In the genomic region with DNA sequence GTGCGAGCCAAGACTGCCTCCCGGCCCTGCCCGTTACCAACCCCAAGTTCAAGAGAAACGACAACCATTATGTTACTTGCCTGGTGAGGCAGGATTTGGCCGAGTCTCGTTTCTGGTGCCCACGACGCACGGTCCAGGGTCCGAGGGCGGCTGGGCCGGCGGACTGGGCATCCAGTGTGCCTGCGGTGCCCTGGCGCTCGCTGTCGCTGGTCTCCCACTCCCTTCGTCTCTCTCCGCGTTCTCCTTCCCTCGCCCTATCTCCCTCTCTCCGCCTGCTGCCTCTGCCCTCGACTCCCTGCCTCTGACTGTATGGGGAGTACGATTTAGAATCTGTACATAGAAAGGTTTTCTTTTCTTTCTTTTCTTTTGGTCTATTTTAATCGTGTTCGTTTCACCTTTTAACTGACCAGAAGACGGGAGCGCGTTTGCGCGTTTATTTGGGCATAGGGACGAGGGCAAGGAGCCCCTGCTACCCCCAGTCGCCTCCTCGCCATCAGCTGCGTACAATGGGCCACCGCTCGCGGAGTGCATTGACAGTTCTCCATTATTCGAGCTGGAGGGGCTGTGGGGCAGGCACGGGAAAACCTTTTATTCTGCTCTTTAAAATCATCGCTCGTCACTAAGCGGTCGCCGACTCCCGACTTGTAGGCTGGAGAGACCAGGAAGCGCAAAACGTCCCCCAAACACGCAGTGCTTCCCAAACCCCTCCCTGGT, we compare ENCODE assay signal across 8 cellular contexts. TPM values are rescaled to one million over a fixed set of nuclear protein-coding genes. Genes with fewer than 3 reads are reported as not detected.
DNase-seq lines count a peak whose midpoint lies in the region; ATAC-seq and TF ChIP-seq lines count a peak whose summit lies in the region.

No MANE protein-coding gene starts in this region.

- intact Hi-C loops in mammary epithelial cell (cut with micrococcal nuclease) = loop anchor here (1.0 to 10.0 kb wide), 9 partner anchors 221 to 1268 kb away; no protein-coding TSS in a partner anchor
- intact Hi-C loops in right lobe of liver (cut with DNase I) = no loop called here
- intact Hi-C loops in uterus (cut with DNase I; ENCODE audit: low total_unique reads) = no loop called here

- dilution Hi-C loops in mammary epithelial cell (cut with HindIII; ENCODE audit: low sequenced_read_pairs) = no loop called here

- DNase-seq in COR-L47 (lab: John Stamatoyannopoulos, UW) (peak; percentile 36), mammary epithelial cell (peak; percentile 47), right lobe of liver (no peak), uterus (no peak), KG1 (lab: John Stamatoyannopoulos, UW) (no peak)
- no peak for DNase-seq in stimulated activated CD4-positive, alpha-beta T cell treated with anti-CD3 and anti-CD28 coated beads, Interleukin-4, amount 100 ng/mL, for 4 hours

- ATAC-seq in right lobe of liver = peak in 3 of 4 donors; percentile 2 to 23 (median 4)
- no peak for ATAC-seq in GM18873 (IDR thresholded peaks at IDR 0.05; ENCODE audit: low FRiP score, unreplicated experiment)

- CTCF ChIA-PET in mammary epithelial cell (lab: Charles Lee; ENCODE audit: low non-redundant PET) = no interaction called here

- TSS peak; percentile 61 for BruUV-seq in mammary epithelial cell (replicated peaks; lab: Mats Ljungman, UMichigan)

- H3K4me3 ChIP-seq in HUES48 (ENCODE audit: low read depth, low read length) (peak overlapping the region; percentile 52), mammary epithelial cell (replicated peaks in 1 of 3; ENCODE audit: insufficient read depth in 1 of 3, low read depth in 2 of 3, low read length in 3 of 3) (peak overlapping the region; percentile 62 to 76 (median 67)), right lobe of liver (peak overlapping the region; percentile 47 to 61 (median 53)), uterus (peak overlapping the region; percentile 53 to 65)

- H2AFZ ChIP-seq in mammary epithelial cell (ENCODE audit: low read depth, low read length) = peak overlapping the region; percentile 90

- TF ChIP-seq POLR2A in right lobe of liver (IDR thresholded peaks at IDR 0.05) = no peak
- TF ChIP-seq POLR2A in uterus (IDR thresholded peaks at IDR 0.05) = no peak

- no peak for TF ChIP-seq CTCF in mammary epithelial cell (conservative IDR thresholded peaks at IDR 0.05 in 1 of 2, IDR thresholded peaks at IDR 0.05 in 1 of 2; ENCODE audit: extremely low read depth in 1 of 2, insufficient read depth in 1 of 2, low read depth in 1 of 2, low read length in 2 of 2)
- TF ChIP-seq CTCF in right lobe of liver (IDR thresholded peaks at IDR 0.05) = no peak
- TF ChIP-seq CTCF in uterus (IDR thresholded peaks at IDR 0.05) = no peak

- H3K79me2 ChIP-seq in mammary epithelial cell (ENCODE audit: insufficient read depth, low read length) = peaks cover 13% of the 10 kb centered on the region

- H3K27me3 ChIP-seq in HUES48 (ENCODE audit: control insufficient read depth, insufficient read depth, low read length) (peaks cover 96% of the 10 kb centered on the region), mammary epithelial cell (ENCODE audit: insufficient read depth, low read length) (no peaks in the 10 kb centered on the region), right lobe of liver (peaks cover 0 to 4% of the 10 kb centered on the region in 2 donors), uterus (peaks cover 0 to 3% of the 10 kb centered on the region in 2 donors)

- no peaks in the 10 kb centered on the region for H4K20me1 ChIP-seq in mammary epithelial cell (ENCODE audit: insufficient read depth, low read length)

- 3% methylated on average over 33 of the region's 49 CpGs for WGBS in mammary epithelial cell (ENCODE audit: low coverage, missing lambda C conversion rate)
- 1% methylated on average over 46 of the region's 49 CpGs for WGBS in right lobe of liver (ENCODE audit: insufficient coverage, low coverage, low lambda C conversion rate, missing lambda C conversion rate)

- H3K4me1 ChIP-seq in HUES48 (ENCODE audit: control insufficient read depth, insufficient read depth, low read length) = peaks cover 32% of the 10 kb centered on the region
- H3K4me1 ChIP-seq in mammary epithelial cell (ENCODE audit: insufficient read depth, low read length) = peaks cover 15% of the 10 kb centered on the region
- peaks cover 0 to 16% (median 0%) of the 10 kb centered on the region in 4 donors for H3K4me1 ChIP-seq in right lobe of liver
- H3K4me1 ChIP-seq in uterus = no peaks in the 10 kb centered on the region

- H3K9me3 ChIP-seq in HUES48 (ENCODE audit: control insufficient read depth, insufficient read depth, low read length) (no peaks in the 10 kb centered on the region), mammary epithelial cell (replicated peaks; ENCODE audit: insufficient read depth, low read length) (no peaks in the 10 kb centered on the region), right lobe of liver (no peaks in the 10 kb centered on the region), uterus (no peaks in the 10 kb centered on the region)

- in situ Hi-C loops in mammary epithelial cell (cut with MboI; ENCODE audit: low sequenced_read_pairs in 2 of 2) = loop anchor here in 1 of 2 donors (25.0 kb wide), 1 partner anchor 668 kb away; no protein-coding TSS in a partner anchor

- H3K4me2 ChIP-seq in mammary epithelial cell (ENCODE audit: insufficient read depth, low read depth, low read length) = peak overlapping the region; percentile 98

- H3K9ac ChIP-seq in HUES48 (ENCODE audit: low read depth, low read length) (no peak overlapping the region), mammary epithelial cell (ENCODE audit: insufficient read depth, low read length) (peak overlapping the region; percentile 51)

- H3K36me3 ChIP-seq in HUES48 (ENCODE audit: control insufficient read depth, insufficient read depth, low read length) (no peaks in the 10 kb centered on the region), mammary epithelial cell (ENCODE audit: insufficient read depth, low read length) (no peaks in the 10 kb centered on the region), right lobe of liver (no peaks in the 10 kb centered on the region), uterus (no peaks in the 10 kb centered on the region)

- no peak overlapping the region for H3K27ac ChIP-seq in HUES48 (ENCODE audit: low read depth, low read length)
- peak overlapping the region; percentile 61 for H3K27ac ChIP-seq in mammary epithelial cell (ENCODE audit: insufficient read depth, low read depth, low read length)
- peak overlapping the region; percentile 80 to 86 (median 83) for H3K27ac ChIP-seq in right lobe of liver
- H3K27ac ChIP-seq in uterus = peak overlapping the region; percentile 90 to 92

RNA-seq across cellular contexts. Expression of a gene that starts 0.5 kb away (rescaled TPM):
- 10 to 100 TPM in 1 of 2 donors, 1 to 10 TPM in 1; 8.7 to 12.2 TPM for total RNA-seq in mammary epithelial cell
- 4.4 TPM for polyA plus RNA-seq in mammary epithelial cell
- polyA minus RNA-seq in mammary epithelial cell = 0.26 TPM
- 1 to 10 TPM; 1.2 to 3.8 (median 2.3) TPM for total RNA-seq in right lobe of liver
- 10 to 100 TPM in 3 of 4 donors, 1 to 10 TPM in 1; 4.4 to 46.1 (median 19.9) TPM for total RNA-seq in uterus

RNA-seq across cellular contexts. Expression of a gene that starts 2.5 kb away (rescaled TPM):
- total RNA-seq in mammary epithelial cell (1 to 10 TPM; 3.3 to 3.5 TPM), right lobe of liver (10 to 100 TPM in 2 of 6 experiments, 1 to 10 TPM in 4; 5.3 to 12.1 (median 9.4) TPM), uterus (10 to 100 TPM; 26.8 to 55.0 (median 40.6) TPM)
- polyA plus RNA-seq in mammary epithelial cell = 7.8 TPM
- 0.10 TPM for polyA minus RNA-seq in mammary epithelial cell

Comparison
In these comparisons a context has a peak if more than half of its experiments do, and no peak if none do; other contexts are left out.
1. DNase-seq: peak in COR-L47 (single experiment) and mammary epithelial cell (single experiment); none in right lobe of liver (0 of 3), uterus (0 of 2), stimulated activated CD4-positive, alpha-beta T cell treated with anti-CD3 and anti-CD28 coated beads, Interleukin-4, amount 100 ng/mL, for 4 hours (0 of 2) and KG1 (single experiment).
2. Peak in every context shown above with its lines, with median percentiles within 50 percentile points of each other: H3K4me3 ChIP-seq.